ENCODE assay signal across 29 cellular contexts in the genomic region with DNA sequence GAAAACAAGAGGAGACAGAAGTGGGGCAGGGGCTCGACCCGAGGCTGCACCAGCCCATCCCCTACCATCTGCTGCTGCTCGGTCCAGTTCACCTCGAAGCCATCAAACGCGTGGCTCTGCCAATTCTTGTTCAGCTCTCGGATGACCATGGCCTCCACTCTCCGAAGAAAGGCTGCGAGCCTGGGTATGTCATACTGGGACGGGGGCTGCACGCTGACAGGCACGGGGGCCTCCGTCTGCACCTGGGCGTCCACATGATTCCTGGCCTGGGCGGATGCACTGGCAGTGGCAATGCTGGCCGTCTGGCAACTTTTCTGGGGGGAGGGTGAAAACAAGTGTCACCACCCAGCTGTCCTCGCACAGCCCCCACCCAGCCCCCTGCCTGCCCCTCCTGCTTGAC.
"Had no signal": no experiment of that assay in that cellular context is flagged by ENCODE, and none has a peak within 500 bp of the region (broad histone marks: within the 10 kb centered on the region; RNA-seq: fewer than 3 reads in every experiment).

No MANE protein-coding gene starts in this region.

- H3K4me1 ChIP-seq: colonic mucosa had no signal

- H3K4me3 ChIP-seq: adrenal gland, body of pancreas, colonic mucosa, esophagus squamous epithelium had no signal

- H3K36me3 Mint-ChIP-seq: activated naive CD4-positive, alpha-beta T cell treated with anti-CD3 and anti-CD28 coated beads, Interleukin-2, amount 50 U/mL, for 24 hours had no signal

- H3K27ac ChIP-seq: adrenal gland, body of pancreas, colonic mucosa, epithelial cell of prostate, esophagus squamous epithelium had no signal

- H3K27ac Mint-ChIP-seq: activated CD4-positive, alpha-beta memory T cell treated with anti-CD3 and anti-CD28 coated beads for 36 hours; activated CD4-positive, alpha-beta T cell treated with anti-CD3 and anti-CD28 coated beads for 36 hours; activated CD4-positive, alpha-beta T cell treated with anti-CD3 and anti-CD28 coated beads, Interleukin-2, amount 10 ng/mL, durations not matched to agents 24 days and 14 days; activated CD8-positive, alpha-beta memory T cell treated with anti-CD3 and anti-CD28 coated beads, Interleukin-2, amount 10 ng/mL, durations not matched to agents 7 days and 5 days; activated CD8-positive, alpha-beta T cell treated with anti-CD3 and anti-CD28 coated beads, Interleukin-2, amount 10 ng/mL, durations not matched to agents 7 days and 5 days; activated naive CD4-positive, alpha-beta T cell treated with anti-CD3 and anti-CD28 coated beads for 36 hours; activated naive CD4-positive, alpha-beta T cell treated with anti-CD3 and anti-CD28 coated beads, Interleukin-2, amount 50 U/mL, for 24 hours; activated naive CD8-positive, alpha-beta T cell treated with anti-CD3 and anti-CD28 coated beads for 36 hours; activated naive CD8-positive, alpha-beta T cell treated with anti-CD3 and anti-CD28 coated beads, Interleukin-2, amount 50 U/mL, for 24 hours; activated T-helper 1 cell treated with anti-CD3 and anti-CD28 coated beads, Interleukin-12 subunit alpha, Interleukin-12 subunit beta, Interleukin-2, Interleukin-4 antibody, amounts not matched to agents 30 ng/mL and 10 ng/mL and 1 ng/mL, durations not matched to agents 14 hours and 24 hours and 36 hours; activated T-helper 2 cell treated with anti-CD3 and anti-CD28 coated beads, Interferon-gamma antibody, Interleukin-2, Interleukin-4, amounts not matched to agents 10 μg/mL and 5 μg/mL and 100 μg/mL, durations not matched to agents 14 hours and 24 hours and 36 hours had no signal

- H3K27me3 ChIP-seq: adrenal gland, body of pancreas, colonic mucosa, esophagus squamous epithelium had no signal

- H3K9me3 ChIP-seq: adrenal gland, body of pancreas, colonic mucosa, esophagus squamous epithelium had no signal

- ATAC-seq: activated CD4-positive, alpha-beta T cell treated with anti-CD3 and anti-CD28 coated beads for 36 hours; activated CD8-positive, alpha-beta memory T cell treated with anti-CD3 and anti-CD28 coated beads, Interleukin-2, amount 10 ng/mL, durations not matched to agents 7 days and 5 days; activated CD8-positive, alpha-beta T cell treated with anti-CD3 and anti-CD28 coated beads, Interleukin-2, amount 10 ng/mL, durations not matched to agents 7 days and 5 days; activated naive CD8-positive, alpha-beta T cell treated with anti-CD3 and anti-CD28 coated beads, Interleukin-2, amount 50 U/mL, for 24 hours; body of pancreas had no signal

- DNase-seq: activated CD4-positive, alpha-beta memory T cell treated with anti-CD3 and anti-CD28 coated beads for 36 hours; activated CD4-positive, alpha-beta T cell treated with anti-CD3 and anti-CD28 coated beads for 36 hours; activated CD4-positive, alpha-beta T cell treated with anti-CD3 and anti-CD28 coated beads, Interleukin-2, amount 10 ng/mL, durations not matched to agents 24 days and 14 days; activated CD4-positive, CD25-positive, alpha-beta regulatory T cell; activated CD4-positive, CD25-positive, alpha-beta regulatory T cell treated with anti-CD3 and anti-CD28 coated beads, Interleukin-2, amount 50 U/mL, for 72 hours; activated CD8-positive, alpha-beta memory T cell treated with anti-CD3 and anti-CD28 coated beads, Interleukin-2, amount 10 ng/mL, durations not matched to agents 7 days and 5 days; activated CD8-positive, alpha-beta memory T cell treated with anti-CD3 and anti-CD28 coated beads, Interleukin-2, amount 50 U/mL, for 4 hours; activated CD8-positive, alpha-beta T cell treated with anti-CD3 and anti-CD28 coated beads, Interleukin-2, amount 10 ng/mL, durations not matched to agents 7 days and 5 days; activated effector memory CD4-positive, alpha-beta T cell treated with anti-CD3 and anti-CD28 coated beads, Interleukin-2, amount 50 U/mL, for 16 hours; activated naive CD4-positive, alpha-beta T cell treated with anti-CD3 and anti-CD28 coated beads for 36 hours; activated naive CD8-positive, alpha-beta T cell treated with anti-CD3 and anti-CD28 coated beads for 36 hours; activated naive CD8-positive, alpha-beta T cell treated with anti-CD3 and anti-CD28 coated beads, Interleukin-2, amount 50 U/mL, for 24 hours; activated T-cell treated with anti-CD3 and anti-CD28 coated beads, Interleukin-2, amount 50 U/mL, for 1 hour; activated T-cell treated with anti-CD3 and anti-CD28 coated beads, Interleukin-2, amount 50 U/mL, for 48 hours; adrenal gland; amygdala; aorta; body of pancreas; central memory CD4-positive, alpha-beta T cell; cerebellar nuclear complex; colonic mucosa; effector CD8-positive, alpha-beta T cell; esophagus squamous epithelium; head of caudate nucleus; T-helper 2 cell had no signal

- H3K4me1 Mint-ChIP-seq: activated CD4-positive, alpha-beta T cell treated with anti-CD3 and anti-CD28 coated beads for 36 hours; activated naive CD4-positive, alpha-beta T cell treated with anti-CD3 and anti-CD28 coated beads, Interleukin-2, amount 50 U/mL, for 24 hours; activated naive CD8-positive, alpha-beta T cell treated with anti-CD3 and anti-CD28 coated beads for 36 hours had no signal

- H3K27me3 Mint-ChIP-seq: activated CD4-positive, alpha-beta memory T cell treated with anti-CD3 and anti-CD28 coated beads for 36 hours; activated CD4-positive, alpha-beta T cell treated with anti-CD3 and anti-CD28 coated beads for 36 hours; activated CD4-positive, alpha-beta T cell treated with anti-CD3 and anti-CD28 coated beads, Interleukin-2, amount 10 ng/mL, durations not matched to agents 24 days and 14 days; activated CD8-positive, alpha-beta memory T cell treated with anti-CD3 and anti-CD28 coated beads, Interleukin-2, amount 10 ng/mL, durations not matched to agents 7 days and 5 days; activated naive CD4-positive, alpha-beta T cell treated with anti-CD3 and anti-CD28 coated beads, Interleukin-2, amount 50 U/mL, for 24 hours; activated naive CD8-positive, alpha-beta T cell treated with anti-CD3 and anti-CD28 coated beads for 36 hours; activated naive CD8-positive, alpha-beta T cell treated with anti-CD3 and anti-CD28 coated beads, Interleukin-2, amount 50 U/mL, for 24 hours had no signal

- H3K4me3 Mint-ChIP-seq: activated CD4-positive, alpha-beta memory T cell treated with anti-CD3 and anti-CD28 coated beads for 36 hours; activated CD4-positive, alpha-beta T cell treated with anti-CD3 and anti-CD28 coated beads for 36 hours; activated CD4-positive, alpha-beta T cell treated with anti-CD3 and anti-CD28 coated beads, Interleukin-2, amount 10 ng/mL, durations not matched to agents 24 days and 14 days; activated CD8-positive, alpha-beta memory T cell treated with anti-CD3 and anti-CD28 coated beads, Interleukin-2, amount 10 ng/mL, durations not matched to agents 7 days and 5 days; activated CD8-positive, alpha-beta T cell treated with anti-CD3 and anti-CD28 coated beads, Interleukin-2, amount 10 ng/mL, durations not matched to agents 7 days and 5 days; activated naive CD4-positive, alpha-beta T cell treated with anti-CD3 and anti-CD28 coated beads for 36 hours; activated naive CD4-positive, alpha-beta T cell treated with anti-CD3 and anti-CD28 coated beads, Interleukin-2, amount 50 U/mL, for 24 hours; activated naive CD8-positive, alpha-beta T cell treated with anti-CD3 and anti-CD28 coated beads for 36 hours; activated naive CD8-positive, alpha-beta T cell treated with anti-CD3 and anti-CD28 coated beads, Interleukin-2, amount 50 U/mL, for 24 hours; activated T-helper 1 cell treated with anti-CD3 and anti-CD28 coated beads, Interleukin-12 subunit alpha, Interleukin-12 subunit beta, Interleukin-2, Interleukin-4 antibody, amounts not matched to agents 30 ng/mL and 10 ng/mL and 1 ng/mL, durations not matched to agents 14 hours and 24 hours and 36 hours had no signal

- H3K9me3 Mint-ChIP-seq: activated CD4-positive, alpha-beta memory T cell treated with anti-CD3 and anti-CD28 coated beads for 36 hours; activated CD4-positive, alpha-beta T cell treated with anti-CD3 and anti-CD28 coated beads, Interleukin-2, amount 10 ng/mL, durations not matched to agents 24 days and 14 days; activated naive CD4-positive, alpha-beta T cell treated with anti-CD3 and anti-CD28 coated beads for 36 hours; activated naive CD4-positive, alpha-beta T cell treated with anti-CD3 and anti-CD28 coated beads, Interleukin-2, amount 50 U/mL, for 24 hours; activated naive CD8-positive, alpha-beta T cell treated with anti-CD3 and anti-CD28 coated beads for 36 hours; activated naive CD8-positive, alpha-beta T cell treated with anti-CD3 and anti-CD28 coated beads, Interleukin-2, amount 50 U/mL, for 24 hours; activated T-helper 1 cell treated with anti-CD3 and anti-CD28 coated beads, Interleukin-12 subunit alpha, Interleukin-12 subunit beta, Interleukin-2, Interleukin-4 antibody, amounts not matched to agents 30 ng/mL and 10 ng/mL and 1 ng/mL, durations not matched to agents 14 hours and 24 hours and 36 hours; activated T-helper 2 cell treated with anti-CD3 and anti-CD28 coated beads, Interferon-gamma antibody, Interleukin-2, Interleukin-4, amounts not matched to agents 10 μg/mL and 5 μg/mL and 100 μg/mL, durations not matched to agents 14 hours and 24 hours and 36 hours had no signal
